Comparison of ENCODE assay signal across 12 cellular contexts in the genomic region with DNA sequence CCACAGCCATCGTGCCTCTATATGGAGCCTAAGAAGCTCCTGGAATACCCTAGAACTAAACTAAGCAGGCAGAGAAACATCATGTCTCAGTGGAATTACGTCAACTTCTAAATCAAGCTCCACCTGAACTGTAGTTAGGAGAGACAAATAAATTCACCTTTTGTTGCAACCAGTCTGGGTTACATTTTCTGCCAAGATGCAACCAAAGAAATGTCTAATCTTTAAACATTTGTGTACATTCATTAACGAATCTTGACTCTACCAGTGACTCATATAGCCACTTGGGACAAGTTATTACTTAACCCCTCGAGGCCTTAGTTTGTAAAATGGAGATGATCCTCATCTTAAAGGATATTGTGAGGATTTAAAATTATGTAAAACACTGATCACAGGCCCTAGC. TPM values are rescaled to one million over a fixed set of nuclear protein-coding genes. Genes with fewer than 3 reads are reported as not detected.
A peak's percentile ranks its signal among the peaks of the same experiment; 100 is the strongest.
DNase-seq lines count a peak whose midpoint lies in the region; ATAC-seq and TF ChIP-seq lines count a peak whose summit lies in the region.
"Had no signal": no experiment of that assay in that cellular context is flagged by ENCODE, and none has a peak within 500 bp of the region (broad histone marks: within the 10 kb centered on the region; RNA-seq: fewer than 3 reads in every experiment).

No MANE protein-coding gene starts in this region.

- DNase-seq in COLO829 (ENCODE audit: low spot score) (peak; percentile 33), foreskin keratinocyte (peak; percentile 76 to 87), omental fat pad (ENCODE audit: low spot score) (no peak), Ammon's horn (ENCODE audit: low spot score) (no peak), ecto neural progenitor cell (ENCODE audit: low spot score) (no peak), esophagus muscularis mucosa (ENCODE audit: extremely low spot score) (no peak)
- DNase-seq: foreskin melanocyte, occipital lobe had no signal

- no peaks in the 10 kb centered on the region for H3K36me3 ChIP-seq in esophagus muscularis mucosa

- intact Hi-C loops in esophagus muscularis mucosa (cut with DNase I) = loop anchor here (10.0 kb wide), 1 partner anchor 177 kb away; no protein-coding TSS in a partner anchor

- H3K27ac ChIP-seq in foreskin keratinocyte (peak overlapping the region; percentile 91), esophagus muscularis mucosa (replicated peaks in 1 of 4) (no peak overlapping the region)
- H3K27ac ChIP-seq: SK-N-MC had no signal

- H3K4me1 ChIP-seq in foreskin keratinocyte (peaks cover 63% of the 10 kb centered on the region), esophagus muscularis mucosa (peaks cover 32 to 70% (median 58%) of the 10 kb centered on the region in 4 donors)

- no peak for TF ChIP-seq CTCF in foreskin keratinocyte (conservative IDR thresholded peaks at IDR 0.05)
- TF ChIP-seq CTCF in omental fat pad (IDR thresholded peaks at IDR 0.05) = no peak
- TF ChIP-seq CTCF in esophagus muscularis mucosa (IDR thresholded peaks at IDR 0.05) = no peak

- WGBS in esophagus muscularis mucosa = 57% methylated on average over 4 of the region's 4 CpGs

- no peaks in the 10 kb centered on the region for H3K9me3 ChIP-seq in esophagus muscularis mucosa

- no peaks in the 10 kb centered on the region for H3K27me3 ChIP-seq in foreskin keratinocyte
- H3K27me3 ChIP-seq in esophagus muscularis mucosa = no peaks in the 10 kb centered on the region

- no peak for TF ChIP-seq EP300 in esophagus muscularis mucosa (IDR thresholded peaks at IDR 0.05)

- no peak overlapping the region for H3K4me3 ChIP-seq in esophagus muscularis mucosa
- H3K4me3 ChIP-seq: SK-N-MC had no signal

- ATAC-seq in GM21786 (IDR thresholded peaks at IDR 0.05; ENCODE audit: unreplicated experiment) = peak; percentile 59
- ATAC-seq in HG03571 (IDR thresholded peaks at IDR 0.05; ENCODE audit: unreplicated experiment) = peak; percentile 86
- peak; percentile 66 for ATAC-seq in foreskin keratinocyte
- no peak for ATAC-seq in omental fat pad (ENCODE audit: low FRiP score)
- ATAC-seq: stimulated activated memory B cell treated with anti-CD40 and anti-IgM and Interleukin-4, amounts not matched to agents 10 μg/mL and 1 μg/mL and 100 μg/mL, for 72 hours had no signal

- TF ChIP-seq POLR2A in esophagus muscularis mucosa (IDR thresholded peaks at IDR 0.05; ENCODE audit: low read depth) = no peak

RNA-seq across cellular contexts. Expression of a gene that starts 8.9 kb away (rescaled TPM):
- 89.8 and 177 TPM in 2 replicates for total RNA-seq in foreskin keratinocyte
- polyA plus RNA-seq in foreskin keratinocyte = 19.4 and 31.1 TPM in 2 replicates
- 10 to 100 TPM; 16.2 to 32.6 (median 20.9) TPM for total RNA-seq in omental fat pad
- 10 to 100 TPM; 36.8 to 53.1 (median 43.8) TPM for total RNA-seq in esophagus muscularis mucosa

Comparison
In these comparisons a context has a peak if more than half of its experiments do, and no peak if none do; other contexts are left out.
1. DNase-seq: peak in COLO829 (single experiment) and foreskin keratinocyte (2 of 2); none in omental fat pad (single experiment), Ammon's horn (single experiment), ecto neural progenitor cell (single experiment) and esophagus muscularis mucosa (single experiment).